Comparison of ENCODE assay signal across 6 cellular contexts in the genomic region with DNA sequence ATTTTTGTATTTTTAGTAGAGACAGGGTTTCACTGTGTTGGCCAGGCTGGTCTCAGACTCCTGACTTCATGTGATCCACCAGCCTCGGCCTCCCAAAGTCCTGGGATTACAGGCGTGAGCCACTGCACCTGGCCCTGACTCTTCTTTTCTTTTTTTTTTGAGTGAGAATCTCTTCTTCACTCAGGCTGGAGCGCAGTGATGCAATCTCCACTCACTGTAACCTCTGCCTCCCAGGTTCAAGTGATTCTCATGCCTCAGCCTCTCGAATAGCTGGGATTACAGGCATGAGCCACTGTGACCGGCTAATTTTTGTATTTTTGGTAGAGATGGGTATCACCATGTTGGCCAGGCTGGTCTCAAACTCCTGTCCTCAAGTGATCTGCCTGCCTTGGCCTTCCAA.
DNase-seq lines count a peak whose midpoint lies in the region; FAIRE-seq and TF ChIP-seq lines count a peak whose summit lies in the region.
"Not testable (repeated sequence)": the region's sequence is repeated elsewhere in the genome, so short reads cannot be mapped to it uniquely, and the experiment has no call there.

No MANE protein-coding gene starts in this region.

- H4K91ac ChIP-seq in H9 (ENCODE audit: insufficient read length, low read depth, low read length), result not testable (repeated sequence)
- H4K91ac ChIP-seq in H1 (replicated peaks; ENCODE audit: insufficient read length, low read length), result peak overlapping the region; percentile 45

- H4K8ac ChIP-seq in H9 (replicated peaks; ENCODE audit: insufficient read length, low read depth, low read length); H1 (ENCODE audit: extremely low read depth, insufficient read depth, low read length): not testable (repeated sequence)

- intact Hi-C loops in activated CD4-positive, alpha-beta T cell treated with anti-CD3 and anti-CD28 coated beads, Interleukin-2, amount 10 ng/mL, durations not matched to agents 24 days and 14 days (cut with micrococcal nuclease), result not testable (repeated sequence)

- not testable (repeated sequence) for H3K79me1 ChIP-seq in H9 (ENCODE audit: insufficient read depth, low read depth, low read length, poor library complexity, severe bottlenecking); H1 (ENCODE audit: low read depth, low read length)

- H3K18ac ChIP-seq in H9 (ENCODE audit: insufficient read length, low read depth, low read length), result peak overlapping the region; percentile 62
- H3K18ac ChIP-seq in H1 (ENCODE audit: extremely low read depth, low read length), result peak overlapping the region; percentile 93

- not testable (repeated sequence) for H4K5ac ChIP-seq in H9 (ENCODE audit: insufficient read length, low read depth, low read length); H1 (ENCODE audit: insufficient read length, low read depth, low read length)

- not testable (repeated sequence) for H3K23ac ChIP-seq in H9 (ENCODE audit: insufficient read length, low read depth, low read length); H1 (ENCODE audit: insufficient read length)

- H3K79me2 ChIP-seq in H9 (ENCODE audit: insufficient read depth, low read length); H1 (ENCODE audit: control insufficient read depth in 1 of 2, insufficient read depth in 2 of 2, low read length in 2 of 2); neural progenitor cell (ENCODE audit: low read depth): not testable (repeated sequence)

- H2BK12ac ChIP-seq in H9 (ENCODE audit: insufficient read length, low read depth, low read length), result not testable (repeated sequence)
- peak overlapping the region; percentile 84 for H2BK12ac ChIP-seq in H1 (ENCODE audit: low read depth, low read length)

- DNase-seq in H9; SJSA1 (ENCODE audit: low read depth in 1 of 2, low spot score in 2 of 2); activated CD4-positive, alpha-beta T cell treated with anti-CD3 and anti-CD28 coated beads, Interleukin-2, amount 10 ng/mL, durations not matched to agents 24 days and 14 days; H1 (ENCODE audit: low read depth in 1 of 2, low spot score in 2 of 2); neural progenitor cell (ENCODE audit: low spot score): not testable (repeated sequence)

- H3K23me2 ChIP-seq in H9 (ENCODE audit: insufficient read length, low read depth, low read length, poor library complexity, severe bottlenecking); H1 (ENCODE audit: low read depth, low read length): not testable (repeated sequence)

- H2AK5ac ChIP-seq in H9 (ENCODE audit: insufficient read length, low read length), result not testable (repeated sequence)
- peak overlapping the region; percentile 68; the same call in 1 of the 2 replicates for H2AK5ac ChIP-seq in H1 (ENCODE audit: low read depth, low read length)

- TF ChIP-seq CTCF in H9 (conservative IDR thresholded peaks at IDR 0.05); H1 (IDR thresholded peaks at IDR 0.05; ENCODE audit: control extremely low read depth in 1 of 3, insufficient read depth in 1 of 3, low read depth in 1 of 3, low read length in 3 of 3); neural progenitor cell (IDR thresholded peaks at IDR 0.05): not testable (repeated sequence)

- H3K4me1 Mint-ChIP-seq in H9 (peaks cover 44 to 58% of the 10 kb centered on the region in 2 experiments), neural progenitor cell (peaks cover 64% of the 10 kb centered on the region)
- peaks cover 33% of the 10 kb centered on the region for H3K4me1 Mint-ChIP-seq in activated CD4-positive, alpha-beta T cell treated with anti-CD3 and anti-CD28 coated beads, Interleukin-2, amount 10 ng/mL, durations not matched to agents 24 days and 14 days

- not testable (repeated sequence) for H3K4me2 ChIP-seq in H9 (ENCODE audit: insufficient read depth, insufficient read length, low read length); H1 (ENCODE audit: insufficient read depth in 1 of 2, low read depth in 2 of 2, low read length in 2 of 2); neural progenitor cell

- not testable (repeated sequence) for H2BK120ac ChIP-seq in H9 (ENCODE audit: low read depth, low read length, poor library complexity, severe bottlenecking)
- H2BK120ac ChIP-seq in H1 (replicated peaks; ENCODE audit: low read depth, low read length), result peak overlapping the region; percentile 35

- H3K9me3 ChIP-seq in H9 (ENCODE audit: control insufficient read depth, low read depth, low read length); HUES64 (ENCODE audit: insufficient read depth, low read depth, low read length); SJSA1 (replicated peaks); H1 (ENCODE audit: insufficient read depth in 2 of 2, low read depth in 1 of 2, low read length in 1 of 2); neural progenitor cell (ENCODE audit: low read depth): not testable (repeated sequence)

- not testable (repeated sequence) for H3K27ac ChIP-seq in H9 (ENCODE audit: insufficient read length, low read depth, low read length); H1 (ENCODE audit: low read depth, low read length); neural progenitor cell
- H3K27ac ChIP-seq in HUES64 (ENCODE audit: low read depth, low read length) (peak overlapping the region; percentile 96), SJSA1 (peak overlapping the region; percentile 83)

- peaks cover 17% of the 10 kb centered on the region for H3K4me1 ChIP-seq in H9 (ENCODE audit: insufficient read depth, low read length)
- H3K4me1 ChIP-seq in HUES64 (ENCODE audit: insufficient read depth, low read length), result peaks cover 45% of the 10 kb centered on the region
- H3K4me1 ChIP-seq in SJSA1 (replicated peaks), result peaks cover 57% of the 10 kb centered on the region
- peaks cover 6 to 25% (median 20%) of the 10 kb centered on the region in 4 experiments; a peak in 6 of 7 replicates for H3K4me1 ChIP-seq in H1 (replicated peaks in 1 of 4; ENCODE audit: control insufficient read depth in 3 of 4, insufficient read depth in 4 of 4, low read length in 3 of 4)
- H3K4me1 ChIP-seq in neural progenitor cell, result peaks cover 44% of the 10 kb centered on the region

- not testable (repeated sequence) for H3K4me3 Mint-ChIP-seq in H9; activated CD4-positive, alpha-beta T cell treated with anti-CD3 and anti-CD28 coated beads, Interleukin-2, amount 10 ng/mL, durations not matched to agents 24 days and 14 days; neural progenitor cell

- not testable (repeated sequence) for TF ChIP-seq POLR2A in H1 (IDR thresholded peaks at IDR 0.05; ENCODE audit: control extremely low read depth in 1 of 2, low read depth in 2 of 2, low read length in 2 of 2)

- H3T11ph ChIP-seq in H9 (ENCODE audit: low read length), result not testable (repeated sequence)

- H3K9me3 Mint-ChIP-seq in H9; activated CD4-positive, alpha-beta T cell treated with anti-CD3 and anti-CD28 coated beads, Interleukin-2, amount 10 ng/mL, durations not matched to agents 24 days and 14 days; neural progenitor cell: not testable (repeated sequence)

- not testable (repeated sequence) for H2BK15ac ChIP-seq in H9 (ENCODE audit: low read depth, low read length); H1 (ENCODE audit: low read length)

- not testable (repeated sequence) for H4K20me1 ChIP-seq in H9 (ENCODE audit: control insufficient read depth, insufficient read depth, insufficient read length); H1 (replicated peaks in 1 of 2; ENCODE audit: control insufficient read depth in 1 of 2, insufficient read depth in 2 of 2, low read length in 2 of 2); neural progenitor cell (ENCODE audit: low read depth)

- TF ChIP-seq RAD21 in H1 (IDR thresholded peaks at IDR 0.05 in 1 of 2, conservative IDR thresholded peaks at IDR 0.05 in 1 of 2; ENCODE audit: low read depth in 2 of 2, low read length in 2 of 2), result not testable (repeated sequence)

- not testable (repeated sequence) for H3K9ac ChIP-seq in H9 (ENCODE audit: extremely low read depth, insufficient read length, low read length); H1 (replicated peaks in 1 of 4; ENCODE audit: extremely low read depth in 1 of 4, low read depth in 3 of 4, low read length in 3 of 4); neural progenitor cell
- H3K9ac ChIP-seq in HUES64 (ENCODE audit: low read depth, low read length), result peak overlapping the region; percentile 43; the same call in 1 of the 2 replicates

- H3K56ac ChIP-seq in H9 (ENCODE audit: insufficient read length, low read depth, low read length); H1 (replicated peaks; ENCODE audit: insufficient read length, low read depth, low read length): not testable (repeated sequence)

- H2BK20ac ChIP-seq in H9 (ENCODE audit: low read depth, low read length, poor library complexity, severe bottlenecking), result not testable (repeated sequence)
- H2BK20ac ChIP-seq in H1 (ENCODE audit: low read length), result peak overlapping the region; percentile 67; the same call in 1 of the 2 replicates

- H3K14ac ChIP-seq in H9 (ENCODE audit: insufficient read depth, low read length); H1 (ENCODE audit: insufficient read length): not testable (repeated sequence)

- peaks cover 41% of the 10 kb centered on the region for H3F3A ChIP-seq in neural progenitor cell (ENCODE audit: low read depth)

- H2AFZ ChIP-seq in H9 (ENCODE audit: low read length); H1 (ENCODE audit: low read length); neural progenitor cell (replicated peaks): not testable (repeated sequence)

- H3K27ac Mint-ChIP-seq in H9, result peak overlapping the region in 2 of 3 experiments; percentile 27 to 100; a peak in 5 of 7 replicates
- peak overlapping the region; percentile 25 for H3K27ac Mint-ChIP-seq in activated CD4-positive, alpha-beta T cell treated with anti-CD3 and anti-CD28 coated beads, Interleukin-2, amount 10 ng/mL, durations not matched to agents 24 days and 14 days
- peak overlapping the region; percentile 100 for H3K27ac Mint-ChIP-seq in neural progenitor cell

- H3K4ac ChIP-seq in H9 (ENCODE audit: low read depth, low read length); H1 (replicated peaks; ENCODE audit: insufficient read length, low read depth, low read length): not testable (repeated sequence)

- TF ChIP-seq EP300 in H1 (IDR thresholded peaks at IDR 0.05; ENCODE audit: borderline replicate concordance in 1 of 2, low read depth in 2 of 2, low read length in 2 of 2), result not testable (repeated sequence)

- CTCF ChIA-PET in H1 (lab: Charles Lee; ENCODE audit: partially characterized antibody), result interaction anchor here (0.8 kb wide), 1 partner anchor 169 kb away, joined by 3 read pairs; no protein-coding TSS in a partner anchor

- H3K36me3 ChIP-seq in HUES64 (ENCODE audit: insufficient read depth, low read length); H1 (ENCODE audit: control insufficient read depth in 2 of 4, insufficient read depth in 4 of 4, low read length in 3 of 4); neural progenitor cell: not testable (repeated sequence)
- peaks cover 10% of the 10 kb centered on the region for H3K36me3 ChIP-seq in SJSA1

- not testable (repeated sequence) for H2BK5ac ChIP-seq in H9 (ENCODE audit: insufficient read length, low read length)
- peak overlapping the region; percentile 63; the same call in 1 of the 2 replicates for H2BK5ac ChIP-seq in H1 (ENCODE audit: low read depth, low read length)

- H3K4me3 ChIP-seq in HUES64 (ENCODE audit: low read length); SJSA1; H1 (ENCODE audit: extremely low read depth in 1 of 4, insufficient read depth in 2 of 4, low read depth in 3 of 4, low read length in 4 of 4); neural progenitor cell: not testable (repeated sequence)

- not testable (repeated sequence) for H3K36me3 Mint-ChIP-seq in H9 (ENCODE audit: insufficient read depth in 1 of 3, low read depth in 3 of 3); neural progenitor cell
- peaks cover 38% of the 10 kb centered on the region for H3K36me3 Mint-ChIP-seq in activated CD4-positive, alpha-beta T cell treated with anti-CD3 and anti-CD28 coated beads, Interleukin-2, amount 10 ng/mL, durations not matched to agents 24 days and 14 days (ENCODE audit: low read depth)

- not testable (repeated sequence) for H3K27me3 ChIP-seq in H9 (ENCODE audit: insufficient read depth, low read length); HUES64 (ENCODE audit: insufficient read depth, low read length); SJSA1 (replicated peaks); H1 (replicated peaks in 1 of 4; ENCODE audit: control insufficient read depth in 3 of 4, extremely low read depth in 1 of 4, insufficient read depth in 3 of 4, low read length in 3 of 4)
- peaks cover 16% of the 10 kb centered on the region for H3K27me3 ChIP-seq in neural progenitor cell

- POLR2A ChIA-PET in H1 (lab: Charles Lee; ENCODE audit: partially characterized antibody), result interaction anchor here (0.8 kb wide), 1 partner anchor 156 kb away, joined by 4 read pairs; no protein-coding TSS in a partner anchor

- not testable (repeated sequence) for FAIRE-seq in H1 (lab: Jason Lieb, UNC)

- no CpG with 5 or more reads among the region's 5 CpGs for WGBS in H9 (ENCODE audit: extremely low coverage, insufficient read length, low lambda C conversion rate)
- WGBS in HUES64, result 89% methylated on average over 5 of the region's 5 CpGs
- WGBS in H1 (ENCODE audit: extremely low coverage in 1 of 2, insufficient coverage in 1 of 2, insufficient read length in 1 of 2, insufficient replicate concordance in 2 of 2, low coverage in 1 of 2, low lambda C conversion rate in 2 of 2, missing lambda C conversion rate in 1 of 2), 2 experiments, result 88% methylated on average over 5 of the region's 5 CpGs; no CpG with 5 or more reads in 1 of the 2 experiments

- H3K27me3 Mint-ChIP-seq in H9 (ENCODE audit: low read depth); activated CD4-positive, alpha-beta T cell treated with anti-CD3 and anti-CD28 coated beads, Interleukin-2, amount 10 ng/mL, durations not matched to agents 24 days and 14 days; neural progenitor cell (ENCODE audit: insufficient read depth, low read depth): not testable (repeated sequence)

Comparison
In these comparisons a context has a peak if more than half of its experiments do, and no peak if none do; other contexts are left out.
1. H3K27ac Mint-ChIP-seq: peak in every context shown above with its lines; median percentile 100 in neural progenitor cell; 64 in H9; 25 in activated CD4-positive, alpha-beta T cell treated with anti-CD3 and anti-CD28 coated beads, Interleukin-2, amount 10 ng/mL, durations not matched to agents 24 days and 14 days.